ENCODE assay signal across 25 cellular contexts in the genomic region with DNA sequence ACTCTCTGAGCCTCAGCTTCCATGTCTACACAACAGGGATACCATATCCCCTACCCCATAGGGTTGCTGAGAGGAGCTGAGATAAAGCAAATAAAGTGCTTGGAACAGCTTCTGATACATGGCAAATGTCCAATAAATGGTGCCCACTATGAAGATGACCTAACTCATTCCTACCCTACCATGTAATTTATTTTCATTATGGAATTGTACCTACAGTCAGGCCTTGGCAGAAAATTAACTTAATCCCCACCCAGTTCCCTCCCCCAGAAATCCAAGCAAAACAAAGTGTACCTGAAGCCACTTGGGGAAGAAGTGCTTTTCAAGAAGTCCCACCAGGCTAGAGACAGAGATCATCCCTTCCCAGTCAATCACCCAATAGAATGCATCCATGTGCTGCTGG. TPM values are rescaled to one million over a fixed set of nuclear protein-coding genes. Genes with fewer than 3 reads are reported as not detected.
A peak's percentile ranks its signal among the peaks of the same experiment; 100 is the strongest.
DNase-seq lines count a peak whose midpoint lies in the region; ATAC-seq and TF ChIP-seq lines count a peak whose summit lies in the region.
"Had no signal": no experiment of that assay in that cellular context is flagged by ENCODE, and none has a peak within 500 bp of the region (broad histone marks: within the 10 kb centered on the region; RNA-seq: fewer than 3 reads in every experiment).

No MANE protein-coding gene starts in this region.

- ATAC-seq in T-helper 17 cell, result no peak
- ATAC-seq: gastroesophageal sphincter, HepG2, PC-3 had no signal

- no peak overlapping the region for H3K4me3 ChIP-seq in PC-9
- H3K4me3 ChIP-seq: gastroesophageal sphincter, sigmoid colon, transverse colon had no signal

- H4K20me1 ChIP-seq in PC-9 (ENCODE audit: insufficient read depth), result no peaks in the 10 kb centered on the region; the same call in 1 of the 2 replicates

- no TSS peak for BruUV-seq in PC-9 (replicated peaks; lab: Mats Ljungman, UMichigan)

- H3K9me2 ChIP-seq in PC-9 (ENCODE audit: insufficient read depth), result no peaks in the 10 kb centered on the region

- H3K4me2 ChIP-seq in PC-9, result no peak overlapping the region

- no peaks in the 10 kb centered on the region for H3K27me3 ChIP-seq in PC-9 (ENCODE audit: insufficient read depth, low read depth)
- H3K27me3 ChIP-seq: gastroesophageal sphincter, sigmoid colon, transverse colon had no signal

- no peaks in the 10 kb centered on the region for H3K4me1 ChIP-seq in PC-9 (replicated peaks; ENCODE audit: insufficient read depth)
- H3K4me1 ChIP-seq: gastroesophageal sphincter, sigmoid colon, transverse colon had no signal

- intact Hi-C loops in PC-9 (cut with micrococcal nuclease; ENCODE audit: unreplicated experiment), result no loop called here

- POLR2A ChIA-PET in PC-9 (lab: Charles Lee; ENCODE audit: unreplicated experiment), result no interaction called here

- in situ Hi-C loops in Caki2 (cut with HindIII; ENCODE audit: low pct_unique_long_range_greater_than_20kb, low sequenced_read_pairs), result no loop called here

- no peak for TF ChIP-seq CTCF in PC-9 (conservative IDR thresholded peaks at IDR 0.05)

- DNase-seq in Caki2 (ENCODE audit: low read depth) (peak; percentile 52), HK-2 (ENCODE audit: unreplicated experiment) (peak; percentile 21), T-helper 17 cell (no peak), glomerular visceral epithelial cell (ENCODE audit: extremely low spot score) (peak; percentile 82), NCI-H446 (lab: John Stamatoyannopoulos, UW) (no peak), cortex of kidney (lab: John Stamatoyannopoulos, UW) (no peak), PC-9 (no peak), NCI-H187 (lab: John Stamatoyannopoulos, UW) (no peak)
- DNase-seq: activated CD8-positive, alpha-beta memory T cell treated with anti-CD3 and anti-CD28 coated beads, Interleukin-2, amount 10 ng/mL, durations not matched to agents 7 days and 5 days; activated naive CD4-positive, alpha-beta T cell treated with Interleukin-2 at 50 U/mL for 16 hours; activated T-cell treated with anti-CD3 and anti-CD28 coated beads, Interleukin-2, amount 50 U/mL, for 72 hours; amniotic stem cell; H9; hypothalamus; NCI-H146; NK-92 treated with Interleukin-12 subunit alpha and Interleukin-12 subunit beta, amount 100 ng/mL, for 24 hours; PC-3; SHP77; sigmoid colon; stimulated activated CD4-positive, alpha-beta T cell treated with anti-CD3 and anti-CD28 coated beads, Interleukin-4, amount 100 ng/mL, for 24 hours; transverse colon had no signal

- peaks cover 6% of the 10 kb centered on the region; the same call in 1 of the 2 replicates for H3F3A ChIP-seq in PC-9 (ENCODE audit: insufficient read depth, low read depth)

- H3K9me3 ChIP-seq in T-helper 17 cell (ENCODE audit: control insufficient read depth, low read length, poor library complexity, severe bottlenecking) (no peaks in the 10 kb centered on the region), PC-9 (ENCODE audit: insufficient read depth, low read depth) (no peaks in the 10 kb centered on the region)
- H3K9me3 ChIP-seq: gastroesophageal sphincter, sigmoid colon, transverse colon had no signal

- no peak overlapping the region for H2AFZ ChIP-seq in PC-9

- H3K4me1 Mint-ChIP-seq in T-helper 17 cell, result no peaks in the 10 kb centered on the region
- H3K4me1 Mint-ChIP-seq: H9, nephron had no signal

- peaks cover 36% of the 10 kb centered on the region for H3K36me3 ChIP-seq in PC-9 (ENCODE audit: low read depth)

- peak overlapping the region; percentile 21 for H3K27ac Mint-ChIP-seq in T-helper 17 cell
- H3K27ac Mint-ChIP-seq: activated T-cell treated with anti-CD3 and anti-CD28 coated beads, Interleukin-2, amount 50 U/mL, for 72 hours; nephron; T-helper 2 cell treated with Interferon-gamma antibody and Interleukin-4, amounts not matched to agents 5 μg/mL and 100 μg/mL, for 36 hours had no signal

- H3K4me3 Mint-ChIP-seq in T-helper 17 cell, result no peak overlapping the region
- H3K4me3 Mint-ChIP-seq: activated CD8-positive, alpha-beta memory T cell treated with anti-CD3 and anti-CD28 coated beads, Interleukin-2, amount 10 ng/mL, durations not matched to agents 7 days and 5 days; activated T-cell treated with anti-CD3 and anti-CD28 coated beads, Interleukin-2, amount 50 U/mL, for 72 hours; H9; nephron; T-helper 2 cell treated with Interferon-gamma antibody and Interleukin-4, amounts not matched to agents 5 μg/mL and 100 μg/mL, for 36 hours had no signal

- no peak overlapping the region for H3K27ac ChIP-seq in PC-9
- H3K27ac ChIP-seq: sigmoid colon, transverse colon had no signal

- H3K36me3 Mint-ChIP-seq in T-helper 17 cell (ENCODE audit: low read depth), result peaks cover 9% of the 10 kb centered on the region

- H3K79me2 ChIP-seq in PC-9 (ENCODE audit: low read depth), result no peaks in the 10 kb centered on the region

- no peaks in the 10 kb centered on the region for H3K27me3 Mint-ChIP-seq in T-helper 17 cell
- H3K27me3 Mint-ChIP-seq: activated CD8-positive, alpha-beta memory T cell treated with anti-CD3 and anti-CD28 coated beads, Interleukin-2, amount 10 ng/mL, durations not matched to agents 7 days and 5 days had no signal

- CTCF ChIA-PET in PC-9 (lab: Charles Lee), result interaction anchor here (0.7 kb wide), 1 partner anchor 271 kb away, joined by 3 read pairs; no protein-coding TSS in a partner anchor

RNA-seq across cellular contexts. Expression of a gene that starts 10.8 kb away (rescaled TPM):
- 38.6 and 41.7 TPM in 2 replicates for total RNA-seq in Caki2 (2014; rRNA removed; shearing (Covaris generic); ENCODE audit: low replicate concordance)
- total RNA-seq in T-helper 17 cell (10 to 100 TPM; 15.1 to 18.7 TPM), PC-9 (2021) (7.1 and 9.5 TPM in 2 replicates)

RNA-seq across cellular contexts. Expression of a gene that starts 10.9 kb away (rescaled TPM):
- 43.8 and 87.4 TPM in 2 replicates for total RNA-seq in Caki2 (2014; rRNA removed; shearing (Covaris generic); ENCODE audit: low replicate concordance)
- total RNA-seq in T-helper 17 cell, result 10 to 100 TPM; 44.1 to 54.6 TPM
- total RNA-seq in PC-9 (2021), result 21.2 and 33.1 TPM in 2 replicates

RNA-seq across cellular contexts. Expression of a gene that starts 17.8 kb away (rescaled TPM):
- total RNA-seq in Caki2 (2014; rRNA removed; shearing (Covaris generic); ENCODE audit: low replicate concordance), result 39.7 and 49.4 TPM in 2 replicates
- total RNA-seq in T-helper 17 cell (100 to 1,000 TPM in 1 of 2 donors, 10 to 100 TPM in 1; 84.0 to 104 TPM), PC-9 (2021) (17.3 and 18.5 TPM in 2 replicates)

Comparison
In these comparisons a context has a peak if more than half of its experiments do, and no peak if none do; other contexts are left out.
1. DNase-seq: peak in Caki2 (single experiment), HK-2 (single experiment) and glomerular visceral epithelial cell (single experiment); none in T-helper 17 cell (0 of 3), NCI-H446 (0 of 2), cortex of kidney (single experiment), PC-9 (0 of 2) and NCI-H187 (0 of 2).